Comparison of ENCODE assay signal across 14 cellular contexts in genomic region chr10:74165530-74165901, GRCh38. TPM values are rescaled to one million over a fixed set of nuclear protein-coding genes. Genes with fewer than 3 reads are reported as not detected.
DNase-seq lines count a peak whose midpoint lies in the region; ATAC-seq and TF ChIP-seq lines count a peak whose summit lies in the region.
"Had no signal": no experiment of that assay in that cellular context is flagged by ENCODE, and none has a peak within 500 bp of the region (broad histone marks: within the 10 kb centered on the region; RNA-seq: fewer than 3 reads in every experiment).

No MANE protein-coding gene starts in this region.

- TF ChIP-seq CTCF in RWPE2 (IDR thresholded peaks at IDR 0.05; ENCODE audit: poor library complexity, severe bottlenecking), result no peak
- TF ChIP-seq CTCF in epithelial cell of esophagus (IDR thresholded peaks at IDR 0.05; ENCODE audit: insufficient read depth, low read depth, low read length, missing control alignments), result no peak
- no peak for TF ChIP-seq CTCF in smooth muscle cell (IDR thresholded peaks at IDR 0.05; ENCODE audit: borderline replicate concordance, insufficient read depth, poor library complexity, severe bottlenecking)
- TF ChIP-seq CTCF in GM13977 (IDR thresholded peaks at IDR 0.05; ENCODE audit: extremely low read depth, insufficient read depth, missing control alignments), result no peak
- no peak for TF ChIP-seq CTCF in uterus (IDR thresholded peaks at IDR 0.05)

- no peak overlapping the region for H3K9ac ChIP-seq in smooth muscle cell (ENCODE audit: low read depth)

- no peaks in the 10 kb centered on the region for H3K9me3 ChIP-seq in RWPE2 (ENCODE audit: severe bottlenecking)
- no peaks in the 10 kb centered on the region for H3K9me3 ChIP-seq in smooth muscle cell (replicated peaks; ENCODE audit: low read depth)
- H3K9me3 ChIP-seq in uterus, result no peaks in the 10 kb centered on the region

- H3K36me3 ChIP-seq in RWPE2 (ENCODE audit: low read depth) (no peaks in the 10 kb centered on the region), smooth muscle cell (ENCODE audit: low read depth) (no peaks in the 10 kb centered on the region), uterus (no peaks in the 10 kb centered on the region)

- H3K27ac ChIP-seq in RWPE2 (ENCODE audit: poor library complexity, severe bottlenecking) (peak overlapping the region; percentile 14), smooth muscle cell (ENCODE audit: low read depth) (peak overlapping the region; percentile 33), uterus (no peak overlapping the region)
- H3K27ac ChIP-seq: skin epidermis had no signal

- no peaks in the 10 kb centered on the region for H4K20me1 ChIP-seq in smooth muscle cell (ENCODE audit: low read depth)

- DNase-seq in HCEC 1CT, result peak; percentile 51
- DNase-seq in RWPE2 (ENCODE audit: low spot score), result no peak
- peak; percentile 35 for DNase-seq in epithelial cell of esophagus (ENCODE audit: low read depth)
- DNase-seq in smooth muscle cell (lab: John Stamatoyannopoulos, UW; ENCODE audit: unreplicated experiment), result no peak
- no peak for DNase-seq in GM13977 (ENCODE audit: low spot score)
- no peak for DNase-seq in activated CD4-positive, alpha-beta T cell treated with anti-CD3 and anti-CD28 coated beads, Interleukin-2, amount 50 U/mL, for 4 hours
- no peak for DNase-seq in uterus
- DNase-seq: activated CD4-positive, alpha-beta T cell treated with anti-CD3 and anti-CD28 coated beads for 36 hours; effector CD8-positive, alpha-beta T cell; left ventricle myocardium superior; NCI-H1436; NCI-H226; NK-92 treated with Interleukin-12 subunit alpha and Interleukin-12 subunit beta, amount 100 ng/mL, for 24 hours had no signal

- peaks cover 6% of the 10 kb centered on the region for H3F3A ChIP-seq in smooth muscle cell (ENCODE audit: low read depth)

- H3K27me3 ChIP-seq in RWPE2 (ENCODE audit: insufficient read depth, poor library complexity, severe bottlenecking) (no peaks in the 10 kb centered on the region), smooth muscle cell (ENCODE audit: low read depth) (no peaks in the 10 kb centered on the region), uterus (no peaks in the 10 kb centered on the region)

- H3K4me3 ChIP-seq in RWPE2 (ENCODE audit: severe bottlenecking) (no peak overlapping the region), epithelial cell of esophagus (ENCODE audit: low read length) (no peak overlapping the region), smooth muscle cell (no peak overlapping the region), uterus (no peak overlapping the region)
- H3K4me3 ChIP-seq: skin epidermis had no signal

- in situ Hi-C loops in GM13977 (cut with MboI; ENCODE audit: low pct_unique_long_range_greater_than_20kb, low sequenced_read_pairs, unreplicated experiment), result no loop called here

- 0 out of 3 replicates have a peak, but pooled peaks have one; percentile 41 for ATAC-seq in RWPE2 (ENCODE audit: low read depth)
- ATAC-seq: activated CD4-positive, alpha-beta T cell treated with anti-CD3 and anti-CD28 coated beads for 36 hours had no signal

- no peak overlapping the region for H2AFZ ChIP-seq in smooth muscle cell (ENCODE audit: low read depth)

- H3K79me2 ChIP-seq in smooth muscle cell (ENCODE audit: low read depth), result peaks cover 7% of the 10 kb centered on the region

- 9% methylated on average over 2 of the region's 2 CpGs for WGBS in smooth muscle cell (ENCODE audit: low lambda C conversion rate)

- H3K4me1 ChIP-seq in RWPE2 (ENCODE audit: insufficient read depth, poor library complexity, severe bottlenecking) (peaks cover 7% of the 10 kb centered on the region), smooth muscle cell (ENCODE audit: low read depth) (peaks cover 6% of the 10 kb centered on the region), uterus (no peaks in the 10 kb centered on the region)

- peak overlapping the region; percentile 61 for H3K4me2 ChIP-seq in smooth muscle cell

- intact Hi-C loops in uterus (cut with DNase I; ENCODE audit: low total_unique reads), result no loop called here

- no peak for TF ChIP-seq POLR2A in uterus (IDR thresholded peaks at IDR 0.05)

RNA-seq across cellular contexts. Expression of gene ADK, which starts 14.5 kb away (rescaled TPM):
- total RNA-seq in smooth muscle cell (20.7 and 25.1 TPM in 2 replicates), uterus (10 to 100 TPM; 12.6 to 41.1 (median 19.0) TPM)
- 19.4 and 28.2 TPM in 2 replicates for polyA plus RNA-seq in smooth muscle cell

RNA-seq across cellular contexts. Expression of gene AP3M1, which starts 14.9 kb away (rescaled TPM):
- 28.5 and 29.3 TPM in 2 replicates for total RNA-seq in smooth muscle cell
- polyA plus RNA-seq in smooth muscle cell, result 18.3 and 29.1 TPM in 2 replicates
- 10 to 100 TPM; 13.8 to 37.8 (median 28.4) TPM for total RNA-seq in uterus

Comparison
In these comparisons a context has a peak if more than half of its experiments do, and no peak if none do; other contexts are left out.
1. DNase-seq: peak in HCEC 1CT (single experiment) and epithelial cell of esophagus (single experiment); none in RWPE2 (single experiment), smooth muscle cell (single experiment), GM13977 (single experiment), activated CD4-positive, alpha-beta T cell treated with anti-CD3 and anti-CD28 coated beads, Interleukin-2, amount 50 U/mL, for 4 hours (0 of 2) and uterus (0 of 2).
2. H3K27ac ChIP-seq: peak in RWPE2 (single experiment) and smooth muscle cell (single experiment); none in uterus (0 of 2).